Comparison of ENCODE assay signal across 17 cellular contexts in genomic region chr5:55865831-55866230, GRCh38. TPM values are rescaled to one million over a fixed set of nuclear protein-coding genes. Genes with fewer than 3 reads are reported as not detected.
DNase-seq lines count a peak whose midpoint lies in the region; ATAC-seq and TF ChIP-seq lines count a peak whose summit lies in the region.
"Had no signal": no experiment of that assay in that cellular context is flagged by ENCODE, and none has a peak within 500 bp of the region (broad histone marks: within the 10 kb centered on the region; RNA-seq: fewer than 3 reads in every experiment).

No MANE protein-coding gene starts in this region.

- H3K9me2 ChIP-seq in GM23338 (ENCODE audit: insufficient read depth), result no peaks in the 10 kb centered on the region; the same call in none of the 2 replicates
- H3K9me2 ChIP-seq in PC-3 (replicated peaks; ENCODE audit: low read length), result no peaks in the 10 kb centered on the region

- H4K20me1 ChIP-seq in GM23338 (replicated peaks; ENCODE audit: insufficient read depth), result no peaks in the 10 kb centered on the region
- no peaks in the 10 kb centered on the region for H4K20me1 ChIP-seq in PC-3 (ENCODE audit: low read length)

- DNase-seq in AG08395 (ENCODE audit: low spot score) (peak; percentile 38), GM23338 (ENCODE audit: low spot score) (peak; percentile 5), UCSD-AML1 (lab: John Stamatoyannopoulos, UW; ENCODE audit: unreplicated experiment) (peak; percentile 11), fibroblast of villous mesenchyme (ENCODE audit: low read depth) (peak; percentile 41), NCI-H748 treated with DMSO at 0.1 percent for 48 hours (lab: John Stamatoyannopoulos, UW) (no peak), DMS153 treated with DMSO at 0.1 percent for 48 hours (lab: John Stamatoyannopoulos, UW; ENCODE audit: unreplicated experiment) (no peak), PC-3 (no peak), hippocampal formation (lab: John Stamatoyannopoulos, UW) (no peak)
- DNase-seq: BE2C; left ventricle myocardium inferior; NCI-H446; stimulated activated CD4-positive, alpha-beta T cell treated with anti-CD3 and anti-CD28 coated beads, Interleukin-2, amount 100 ng/mL, for 48 hours had no signal

- H3K4me1 ChIP-seq in GM23338 (ENCODE audit: insufficient read depth) (no peaks in the 10 kb centered on the region), PC-3 (ENCODE audit: insufficient read depth, low read length) (peaks cover 18% of the 10 kb centered on the region)
- H3K4me1 ChIP-seq: BE2C, left ventricle myocardium inferior, right lobe of liver had no signal

- H3K27me3 Mint-ChIP-seq in GM23338 (ENCODE audit: insufficient read depth, low read depth, poor library complexity), result peaks cover 6% of the 10 kb centered on the region

- CTCF ChIA-PET in PC-3 (lab: Charles Lee), result no interaction called here

- no peaks in the 10 kb centered on the region for H3K9me3 ChIP-seq in PC-3 (ENCODE audit: low read length)
- H3K9me3 ChIP-seq: BE2C, right lobe of liver had no signal

- H3K79me2 ChIP-seq in GM23338 (replicated peaks; ENCODE audit: insufficient read depth) (no peaks in the 10 kb centered on the region), PC-3 (ENCODE audit: low read length) (no peaks in the 10 kb centered on the region)

- TF ChIP-seq CTCF in GM23338 (conservative IDR thresholded peaks at IDR 0.05; ENCODE audit: low read depth in 2 of 2), result no peak
- TF ChIP-seq CTCF in fibroblast of villous mesenchyme (IDR thresholded peaks at IDR 0.05; ENCODE audit: insufficient read depth, low read depth, low read length), result no peak
- TF ChIP-seq CTCF in PC-3 (conservative IDR thresholded peaks at IDR 0.05; ENCODE audit: low read depth, low read length), result no peak

- no peak overlapping the region for H3K4me3 Mint-ChIP-seq in GM23338

- ATAC-seq in GM23338 (peak; percentile 56; the same call in 2 of the 3 replicates), PC-3 (no peak)
- ATAC-seq: Panc1 had no signal

- no peak overlapping the region for H3K27ac ChIP-seq in GM23338 (ENCODE audit: low read depth)
- H3K27ac ChIP-seq in PC-3 (ENCODE audit: low read length), result no peak overlapping the region
- H3K27ac ChIP-seq: left ventricle myocardium inferior, right lobe of liver had no signal

- H3K27me3 ChIP-seq in GM23338 (ENCODE audit: insufficient read depth) (no peaks in the 10 kb centered on the region), PC-3 (ENCODE audit: low read length) (no peaks in the 10 kb centered on the region)
- H3K27me3 ChIP-seq: BE2C, right lobe of liver had no signal

- H3K4me1 Mint-ChIP-seq in GM23338, result no peaks in the 10 kb centered on the region
- H3K4me1 Mint-ChIP-seq: nephron had no signal

- peaks cover 4% of the 10 kb centered on the region for H3K9me3 Mint-ChIP-seq in GM23338
- H3K9me3 Mint-ChIP-seq: nephron had no signal

- H3F3A ChIP-seq in GM23338 (replicated peaks; ENCODE audit: low read depth) (no peaks in the 10 kb centered on the region), PC-3 (ENCODE audit: low read length, unreplicated experiment) (no peaks in the 10 kb centered on the region)

- no peak overlapping the region for H3K9ac ChIP-seq in PC-3 (ENCODE audit: low read length)

- H3K4me3 ChIP-seq in GM23338 (no peak overlapping the region), fibroblast of villous mesenchyme (ENCODE audit: low read depth, low read length) (no peak overlapping the region), PC-3 (ENCODE audit: low read length) (no peak overlapping the region)
- H3K4me3 ChIP-seq: left ventricle myocardium inferior, right lobe of liver had no signal

- H3K36me3 ChIP-seq in GM23338 (ENCODE audit: insufficient read depth), result no peaks in the 10 kb centered on the region
- no peaks in the 10 kb centered on the region for H3K36me3 ChIP-seq in PC-3 (ENCODE audit: low read depth, low read length)
- H3K36me3 ChIP-seq: BE2C, left ventricle myocardium inferior, right lobe of liver had no signal

- no peak overlapping the region for H3K27ac Mint-ChIP-seq in GM23338
- H3K27ac Mint-ChIP-seq: activated T-helper 2 cell treated with anti-CD3 and anti-CD28 coated beads, Interferon-gamma antibody, Interleukin-2, Interleukin-4, amounts not matched to agents 10 μg/mL and 5 μg/mL and 100 μg/mL, durations not matched to agents 14 hours and 24 hours and 36 hours; nephron had no signal

- no peak overlapping the region for H2AFZ ChIP-seq in GM23338
- H2AFZ ChIP-seq in PC-3 (ENCODE audit: low read length), result no peak overlapping the region

- no peaks in the 10 kb centered on the region for H3K36me3 Mint-ChIP-seq in GM23338 (ENCODE audit: low read depth)

- POLR2A ChIA-PET in PC-3 (lab: Charles Lee; ENCODE audit: unreplicated experiment), result no interaction called here

- H3K4me2 ChIP-seq in GM23338, result no peak overlapping the region
- no peak overlapping the region for H3K4me2 ChIP-seq in PC-3 (ENCODE audit: low read length)

- intact Hi-C loops in PC-3 (cut with micrococcal nuclease), result no loop called here

- no TSS peak for BruUV-seq in PC-3 (replicated peaks; lab: Mats Ljungman, UMichigan)

TF ChIP-seq in GM23338, 12 proteins besides CTCF, POLR2A, EP300 and RAD21:
- TF ChIP-seq ZNF114 (CRISPR knock-in tag; IDR thresholded peaks at IDR 0.05), result no peak
- no peak for TF ChIP-seq POLR2AphosphoS5 (IDR thresholded peaks at IDR 0.05; ENCODE audit: low read depth)
- TF ChIP-seq REST (IDR thresholded peaks at IDR 0.05; ENCODE audit: unreplicated experiment), result peak; percentile 66
- no peak for TF ChIP-seq EZH2phosphoT487 (IDR thresholded peaks at IDR 0.05; ENCODE audit: unreplicated experiment)

RNA-seq across cellular contexts. Expression of gene IL31RA, which starts 14.7 kb away (rescaled TPM):
- not detected in 2 replicates for total RNA-seq in GM23338 (2014; rRNA removed; shearing (Covaris generic))
- not detected in 2 replicates for polyA plus RNA-seq in GM23338 (2016; fragmentation: Nextera tagmentation; extraction: Ambion mirVana)
- total RNA-seq in fibroblast of villous mesenchyme (0.43 and 0.64 TPM in 2 replicates), PC-3 (2014; rRNA removed) (1.6 and 3.0 TPM in 2 replicates)
- total RNA-seq: activated T-helper 2 cell treated with anti-CD3 and anti-CD28 coated beads, Interferon-gamma antibody, Interleukin-2, Interleukin-4, amounts not matched to agents 10 μg/mL and 5 μg/mL and 100 μg/mL, durations not matched to agents 14 hours and 24 hours and 36 hours; right lobe of liver; ureter had no signal

Comparison
In these comparisons a context has a peak if more than half of its experiments do, and no peak if none do; other contexts are left out.
1. DNase-seq: peak in AG08395 (single experiment), GM23338 (single experiment), UCSD-AML1 (single experiment) and fibroblast of villous mesenchyme (single experiment); none in NCI-H748 treated with DMSO at 0.1 percent for 48 hours (single experiment), DMS153 treated with DMSO at 0.1 percent for 48 hours (single experiment), PC-3 (single experiment) and hippocampal formation (0 of 2).